8 cellular contexts compared by ENCODE assay signal in the genomic region with DNA sequence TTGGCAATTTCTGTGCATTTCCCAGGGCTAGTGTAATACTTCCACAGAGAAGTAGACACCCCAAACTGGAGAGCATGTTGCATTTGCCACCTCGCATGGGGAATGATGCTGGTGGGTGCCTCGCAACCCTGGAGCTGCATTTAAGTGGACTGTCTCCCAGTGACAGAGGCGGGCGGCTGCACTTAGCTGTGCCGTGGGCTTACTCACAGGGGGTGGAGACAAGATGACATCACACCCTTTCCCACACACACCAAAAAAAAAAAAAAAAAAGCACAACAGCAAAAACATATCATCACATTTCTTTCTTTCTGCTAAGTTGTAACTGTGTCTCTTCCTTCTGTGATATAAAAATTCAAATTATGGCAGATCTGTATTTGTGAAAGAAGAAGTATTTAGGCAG. TPM values are rescaled to one million over a fixed set of nuclear protein-coding genes. Genes with fewer than 3 reads are reported as not detected.
DNase-seq lines count a peak whose midpoint lies in the region; ATAC-seq and TF ChIP-seq lines count a peak whose summit lies in the region.

A gene with protein sequence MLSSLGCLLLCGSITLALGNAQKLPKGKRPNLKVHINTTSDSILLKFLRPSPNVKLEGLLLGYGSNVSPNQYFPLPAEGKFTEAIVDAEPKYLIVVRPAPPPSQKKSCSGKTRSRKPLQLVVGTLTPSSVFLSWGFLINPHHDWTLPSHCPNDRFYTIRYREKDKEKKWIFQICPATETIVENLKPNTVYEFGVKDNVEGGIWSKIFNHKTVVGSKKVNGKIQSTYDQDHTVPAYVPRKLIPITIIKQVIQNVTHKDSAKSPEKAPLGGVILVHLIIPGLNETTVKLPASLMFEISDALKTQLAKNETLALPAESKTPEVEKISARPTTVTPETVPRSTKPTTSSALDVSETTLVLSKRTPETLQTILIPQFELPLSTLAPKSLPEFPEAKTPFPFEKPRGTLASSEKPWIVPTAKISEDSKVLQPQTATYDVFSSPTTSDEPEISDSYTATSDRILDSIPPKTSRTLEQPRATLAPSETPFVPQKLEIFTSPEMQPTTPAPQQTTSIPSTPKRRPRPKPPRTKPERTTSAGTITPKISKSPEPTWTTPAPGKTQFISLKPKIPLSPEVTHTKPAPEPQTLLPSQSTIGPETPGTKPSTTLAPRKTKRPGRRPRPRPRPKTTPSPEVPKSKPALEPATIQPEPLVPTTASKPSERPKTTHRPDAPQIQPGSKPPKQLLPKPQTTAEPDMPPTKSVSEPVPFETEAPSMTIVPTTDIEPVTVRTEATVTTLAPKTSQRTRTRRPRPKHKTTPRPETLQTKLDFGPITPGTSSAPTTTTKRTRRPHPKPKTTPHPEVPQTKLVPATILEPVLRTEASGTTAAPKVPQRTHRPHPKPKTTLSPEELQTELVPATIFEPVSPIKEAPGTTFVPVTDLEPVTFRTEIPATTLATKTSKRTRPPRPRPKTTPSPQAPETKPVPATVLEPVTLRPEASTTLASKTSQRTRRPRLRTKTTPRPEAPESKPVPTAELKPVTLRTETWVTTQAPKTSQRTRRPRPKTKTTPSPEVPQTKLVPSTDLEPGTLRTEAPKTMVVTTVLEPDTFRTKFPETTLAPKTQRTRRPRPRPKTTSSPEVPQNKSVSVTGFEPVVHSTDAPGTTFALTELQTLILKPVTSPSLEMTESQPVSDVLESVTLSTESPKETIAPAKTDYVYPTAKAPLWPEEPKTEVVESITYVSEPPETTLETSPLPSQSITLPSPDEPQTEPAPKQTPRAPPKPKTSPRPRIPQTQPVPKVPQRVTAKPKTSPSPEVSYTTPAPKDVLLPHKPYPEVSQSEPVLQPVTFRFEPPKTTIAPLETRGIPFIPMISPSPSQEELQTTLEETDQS (N-terminal part only) (minus strand): TSS at position 113 of the 400 bp plus-strand sequence. CDS start 37 bp downstream, at position 76.

- peaks cover 0 to 2% of the 10 kb centered on the region in 2 donors for H3K9me3 Mint-ChIP-seq in natural killer cell

- no peak within 1 kb of the TSS for H2BK5ac ChIP-seq in neuronal stem cell (ENCODE audit: low read length)

- H3K23ac ChIP-seq in neuronal stem cell (ENCODE audit: low read depth, low read length, poor library complexity): no peak within 1 kb of the TSS

- H3K4me1 ChIP-seq in neuronal stem cell (ENCODE audit: control insufficient read depth in 2 of 2, insufficient read depth in 1 of 2, low read depth in 1 of 2, low read length in 2 of 2): peaks cover 0 to 3% of the 10 kb centered on the region in 2 donors

- in situ Hi-C loops in SK-MEL-5 (cut with HindIII; ENCODE audit: low pct_unique_long_range_greater_than_20kb, low sequenced_read_pairs): no loop called here

- H3K27me3 ChIP-seq in neuronal stem cell (ENCODE audit: control insufficient read depth in 3 of 3, insufficient read depth in 3 of 3, low read depth in 1 of 3, low read length in 3 of 3): no peaks in the 10 kb centered on the region

- H3K9ac ChIP-seq in neuronal stem cell (ENCODE audit: low read depth, low read length, poor library complexity): no peak within 1 kb of the TSS

- H3K4me3 Mint-ChIP-seq in natural killer cell: no peak within 1 kb of the TSS

- ATAC-seq in natural killer cell (no peak), HG03354 (IDR thresholded peaks at IDR 0.05; ENCODE audit: poor library complexity, severe bottlenecking, unreplicated experiment) (no peak)

- no peak within 1 kb of the TSS for H2BK15ac ChIP-seq in neuronal stem cell (ENCODE audit: low read length)

- H3K27ac ChIP-seq in neuronal stem cell (replicated peaks; ENCODE audit: low read length): no peak within 1 kb of the TSS

- WGBS in neuronal stem cell (ENCODE audit: extremely low coverage in 2 of 2, insufficient read length in 2 of 2, insufficient replicate concordance in 1 of 2), 2 donors: no CpG with 5 or more reads among the region's 5 CpGs

- H3K14ac ChIP-seq in neuronal stem cell (ENCODE audit: low read length): no peak within 1 kb of the TSS

- no peak within 1 kb of the TSS for H3K4me3 ChIP-seq in neuronal stem cell (ENCODE audit: low read length in 2 of 2)

- no peak within 1 kb of the TSS for H3K27ac Mint-ChIP-seq in natural killer cell

- H3K4me1 Mint-ChIP-seq in natural killer cell: no peaks in the 10 kb centered on the region

- intact Hi-C loops in natural killer cell (cut with micrococcal nuclease): no loop called here

- H3K4ac ChIP-seq in neuronal stem cell (ENCODE audit: low read length): no peak within 1 kb of the TSS

- no peak within 1 kb of the TSS for H2BK120ac ChIP-seq in neuronal stem cell (ENCODE audit: low read depth, low read length)

- DNase-seq in GM04504 (ENCODE audit: low read depth) (peak; percentile 71), SK-MEL-5 (ENCODE audit: low read depth, low spot score) (peak; percentile 23), fibroblast of peridontal ligament (ENCODE audit: extremely low read depth) (peak; percentile 92), neuronal stem cell (ENCODE audit: low spot score) (no peak), superior temporal gyrus (ENCODE audit: extremely low spot score) (no peak), natural killer cell (no peak), NCI-H446 treated with DMSO at 0.1 percent for 48 hours (lab: John Stamatoyannopoulos, UW) (no peak)

- no peak within 1 kb of the TSS for H2AK5ac ChIP-seq in neuronal stem cell (ENCODE audit: low read depth, low read length)

- peak within 1 kb of the TSS; percentile 52 for H2AFZ ChIP-seq in neuronal stem cell (ENCODE audit: low read length)

- H3K36me3 Mint-ChIP-seq in natural killer cell: no peaks in the 10 kb centered on the region

- TF ChIP-seq CTCF in natural killer cell (IDR thresholded peaks at IDR 0.05): no peak

- H3K18ac ChIP-seq in neuronal stem cell (ENCODE audit: low read length): peak within 1 kb of the TSS; percentile 29

- H3K36me3 ChIP-seq in neuronal stem cell (replicated peaks in 1 of 2; ENCODE audit: control insufficient read depth in 2 of 2, insufficient read depth in 2 of 2, low read length in 2 of 2): no peaks in the 10 kb centered on the region

- peaks cover 2 to 5% of the 10 kb centered on the region in 2 donors for H3K27me3 Mint-ChIP-seq in natural killer cell (ENCODE audit: low read depth in 2 of 2)

- no peaks in the 10 kb centered on the region for H3K79me1 ChIP-seq in neuronal stem cell (ENCODE audit: low read depth, low read length)

- no peaks in the 10 kb centered on the region for H3K9me3 ChIP-seq in neuronal stem cell (replicated peaks in 1 of 2; ENCODE audit: control insufficient read depth in 2 of 2, insufficient read depth in 1 of 2, low read depth in 1 of 2, low read length in 2 of 2)

- H2BK12ac ChIP-seq in neuronal stem cell (ENCODE audit: low read length): no peak within 1 kb of the TSS

- no peak within 1 kb of the TSS for H4K91ac ChIP-seq in neuronal stem cell (ENCODE audit: low read depth, low read length, poor library complexity)

- H3K4me2 ChIP-seq in neuronal stem cell (ENCODE audit: insufficient read depth, low read length, poor library complexity, severe bottlenecking): no peak within 1 kb of the TSS

- no peak within 1 kb of the TSS for H4K8ac ChIP-seq in neuronal stem cell (ENCODE audit: low read depth, low read length)

RNA-seq across cellular contexts. Expression of the gene that starts here (rescaled TPM):
- 0.58 TPM in 1 of 2 replicates, not detected in the other for total RNA-seq in SK-MEL-5 (2014; rRNA removed; shearing (Covaris generic))
- polyA plus RNA-seq in SK-MEL-5 (2015; cell fraction: cytosol; rRNA removed): 0.10 and 0.48 TPM in 2 replicates
- 0.10 TPM in 1 of 2 replicates, not detected in the other for polyA plus RNA-seq in SK-MEL-5 (2015; cell fraction: nucleus; rRNA removed)
- polyA plus RNA-seq in neuronal stem cell (2013, experiment 1 of 2): 0.24 TPM
- polyA plus RNA-seq in neuronal stem cell (2013, experiment 2 of 2): 0.42 TPM
- total RNA-seq in natural killer cell: not detected

Comparison
In these comparisons a context has a peak if more than half of its experiments do, and no peak if none do; other contexts are left out.
1. Peak in DNase-seq in SK-MEL-5; RNA of the gene not detected or under 1 TPM.
2. DNase-seq: peak in GM04504 (single experiment) and fibroblast of peridontal ligament (single experiment); none in neuronal stem cell (single experiment), superior temporal gyrus (single experiment), natural killer cell (single experiment) and NCI-H446 treated with DMSO at 0.1 percent for 48 hours (single experiment).